In genomic region chr10:43083764-43084163, GRCh38 we compare ENCODE assay signal across 1 cellular context.
TF ChIP-seq lines count a peak whose summit lies in the region.

No MANE protein-coding gene starts in this region.

TF ChIP-seq in SK-N-SH treated with all-trans-retinoic acid at 6 μM for 48 hours, 23 proteins besides CTCF, POLR2A, EP300 and RAD21 (continued from another document):
- TF ChIP-seq PATZ1 (CRISPR knock-in tag; IDR thresholded peaks at IDR 0.05; ENCODE audit: borderline replicate concordance) (no peak), ZFP30 (CRISPR knock-in tag; IDR thresholded peaks at IDR 0.05) (no peak), ZC3H10 (CRISPR knock-in tag; IDR thresholded peaks at IDR 0.05) (no peak), ESRRG (CRISPR knock-in tag; IDR thresholded peaks at IDR 0.05) (no peak), PPARA (CRISPR knock-in tag; IDR thresholded peaks at IDR 0.05; ENCODE audit: borderline replicate concordance) (no peak), ARNTL (CRISPR knock-in tag; IDR thresholded peaks at IDR 0.05; ENCODE audit: borderline replicate concordance, low read depth) (no peak), ISL1 (CRISPR knock-in tag; IDR thresholded peaks at IDR 0.05) (no peak)
- TF ChIP-seq, protein P1, sequence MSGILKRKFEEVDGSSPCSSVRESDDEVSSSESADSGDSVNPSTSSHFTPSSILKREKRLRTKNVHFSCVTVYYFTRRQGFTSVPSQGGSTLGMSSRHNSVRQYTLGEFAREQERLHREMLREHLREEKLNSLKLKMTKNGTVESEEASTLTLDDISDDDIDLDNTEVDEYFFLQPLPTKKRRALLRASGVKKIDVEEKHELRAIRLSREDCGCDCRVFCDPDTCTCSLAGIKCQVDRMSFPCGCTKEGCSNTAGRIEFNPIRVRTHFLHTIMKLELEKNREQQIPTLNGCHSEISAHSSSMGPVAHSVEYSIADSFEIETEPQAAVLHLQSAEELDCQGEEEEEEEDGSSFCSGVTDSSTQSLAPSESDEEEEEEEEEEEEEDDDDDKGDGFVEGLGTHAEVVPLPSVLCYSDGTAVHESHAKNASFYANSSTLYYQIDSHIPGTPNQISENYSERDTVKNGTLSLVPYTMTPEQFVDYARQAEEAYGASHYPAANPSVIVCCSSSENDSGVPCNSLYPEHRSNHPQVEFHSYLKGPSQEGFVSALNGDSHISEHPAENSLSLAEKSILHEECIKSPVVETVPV (CRISPR knock-in tag; IDR thresholded peaks at IDR 0.05): no peak
TF ChIP-seq in SK-N-SH treated with all-trans-retinoic acid at 6 μM for 48 hours: peak in this region for 0.
